In genomic region chr2:75476778-75477177, GRCh38 we compare ENCODE assay signal across 13 cellular contexts.
DNase-seq lines count a peak whose midpoint lies in the region; ATAC-seq, FAIRE-seq and TF ChIP-seq lines count a peak whose summit lies in the region.
"Had no signal": no experiment of that assay in that cellular context is flagged by ENCODE, and none has a peak within 500 bp of the region (broad histone marks: within the 10 kb centered on the region; RNA-seq: fewer than 3 reads in every experiment).

No MANE protein-coding gene starts in this region.

- no peak for TF ChIP-seq EP300 in suprapubic skin (IDR thresholded peaks at IDR 0.05)

- H3K36me3 Mint-ChIP-seq in astrocyte (ENCODE audit: low read depth, unreplicated experiment): no peaks in the 10 kb centered on the region
- no peaks in the 10 kb centered on the region for H3K36me3 Mint-ChIP-seq in nephron (ENCODE audit: low read depth)

- DNase-seq in Caki2 (ENCODE audit: low read depth) (peak; percentile 37), astrocyte (ENCODE audit: low read depth) (peak; percentile 90), right lobe of liver (no peak), suprapubic skin (ENCODE audit: low spot score in 2 of 2) (no peak), NCI-H128 (lab: John Stamatoyannopoulos, UW; ENCODE audit: unreplicated experiment) (no peak), H7 (no peak)
- DNase-seq: activated CD4-positive, alpha-beta T cell treated with anti-CD3 and anti-CD28 coated beads, Interleukin-2, amount 50 U/mL, for 1 hour; Calu3; Kasumi-1; NCI-H524 had no signal

- H3K27me3 ChIP-seq in astrocyte (ENCODE audit: insufficient read depth, low read length) (no peaks in the 10 kb centered on the region), right lobe of liver (no peaks in the 10 kb centered on the region), suprapubic skin (peaks cover 1% of the 10 kb centered on the region), H7 (ENCODE audit: control insufficient read depth, insufficient read depth, low read length) (no peaks in the 10 kb centered on the region)

- ATAC-seq in HG02610 (IDR thresholded peaks at IDR 0.05; ENCODE audit: unreplicated experiment) (peak; percentile 77), right lobe of liver (no peak)

- no peaks in the 10 kb centered on the region for H3K9me3 ChIP-seq in astrocyte (ENCODE audit: insufficient read depth, low read depth, low read length)
- no peaks in the 10 kb centered on the region for H3K9me3 ChIP-seq in right lobe of liver
- H3K9me3 ChIP-seq in suprapubic skin: no peaks in the 10 kb centered on the region

- no peaks in the 10 kb centered on the region for H4K20me1 ChIP-seq in astrocyte (ENCODE audit: insufficient read depth, low read length)

- H3K79me2 ChIP-seq in astrocyte (ENCODE audit: insufficient read depth, low read length): no peaks in the 10 kb centered on the region

- H3K4me3 ChIP-seq in astrocyte (ENCODE audit: insufficient read depth, low read depth, low read length) (no peak overlapping the region), right lobe of liver (no peak overlapping the region), suprapubic skin (no peak overlapping the region), H7 (ENCODE audit: insufficient read depth, low read depth, low read length) (no peak overlapping the region)

- intact Hi-C loops in right lobe of liver (cut with DNase I): no loop called here

- no peaks in the 10 kb centered on the region for H3K36me3 ChIP-seq in astrocyte (ENCODE audit: insufficient read depth, low read length)
- H3K36me3 ChIP-seq in right lobe of liver: no peaks in the 10 kb centered on the region
- no peaks in the 10 kb centered on the region for H3K36me3 ChIP-seq in suprapubic skin
- no peaks in the 10 kb centered on the region for H3K36me3 ChIP-seq in H7 (replicated peaks; ENCODE audit: control insufficient read depth, insufficient read depth, low read length)

- WGBS in right lobe of liver (ENCODE audit: insufficient coverage, low coverage, low lambda C conversion rate, missing lambda C conversion rate): 47% methylated on average over 2 of the region's 2 CpGs
- WGBS in suprapubic skin: 25% methylated on average over 2 of the region's 2 CpGs

- TF ChIP-seq CTCF in astrocyte (IDR thresholded peaks at IDR 0.05; ENCODE audit: insufficient read depth, low read depth, low read length) (no peak), nephron (IDR thresholded peaks at IDR 0.05; ENCODE audit: unreplicated experiment in 3 of 3) (no peak), right lobe of liver (IDR thresholded peaks at IDR 0.05) (no peak), suprapubic skin (IDR thresholded peaks at IDR 0.05) (no peak)

- H3K27ac Mint-ChIP-seq in astrocyte (ENCODE audit: unreplicated experiment) (no peak overlapping the region), nephron (peak overlapping the region; percentile 14 to 68 (median 31))

- TF ChIP-seq POLR2A in right lobe of liver (IDR thresholded peaks at IDR 0.05): no peak
- TF ChIP-seq POLR2A in suprapubic skin (IDR thresholded peaks at IDR 0.05): no peak

- H3K9ac ChIP-seq in astrocyte (ENCODE audit: low read length): no peak overlapping the region

- H3K27me3 Mint-ChIP-seq in astrocyte (ENCODE audit: low read depth, unreplicated experiment): no peaks in the 10 kb centered on the region
- peaks cover 3% of the 10 kb centered on the region for H3K27me3 Mint-ChIP-seq in nephron (ENCODE audit: low read depth)

- in situ Hi-C loops in Caki2 (cut with HindIII; ENCODE audit: low pct_unique_long_range_greater_than_20kb, low sequenced_read_pairs): no loop called here

- H3K4me1 ChIP-seq in astrocyte (ENCODE audit: insufficient read depth, low read length) (peaks cover 12% of the 10 kb centered on the region), right lobe of liver (peaks cover 0 to 10% (median 0%) of the 10 kb centered on the region in 4 donors), suprapubic skin (no peaks in the 10 kb centered on the region)

- H3K4me3 Mint-ChIP-seq in astrocyte (ENCODE audit: unreplicated experiment) (no peak overlapping the region), nephron (no peak overlapping the region)
- H3K4me3 Mint-ChIP-seq: neural crest cell had no signal

- peaks cover 26% of the 10 kb centered on the region for H3K4me1 Mint-ChIP-seq in astrocyte (ENCODE audit: low read depth, unreplicated experiment)
- peaks cover 33% of the 10 kb centered on the region for H3K4me1 Mint-ChIP-seq in nephron

- H2AFZ ChIP-seq in astrocyte (ENCODE audit: low read depth, low read length): no peak overlapping the region

- FAIRE-seq in astrocyte (lab: Jason Lieb, UNC): peak; percentile 68

- H3K9me3 Mint-ChIP-seq in astrocyte (ENCODE audit: unreplicated experiment) (no peaks in the 10 kb centered on the region), nephron (peaks cover 5% of the 10 kb centered on the region)
- H3K9me3 Mint-ChIP-seq: neural crest cell had no signal

- H3K27ac ChIP-seq in astrocyte (ENCODE audit: low read depth, low read length) (no peak overlapping the region), right lobe of liver (no peak overlapping the region), suprapubic skin (no peak overlapping the region)

- H3K4me2 ChIP-seq in astrocyte (ENCODE audit: low read length): peak overlapping the region; percentile 54

Comparison
In these comparisons a context has a peak if more than half of its experiments do, and no peak if none do; other contexts are left out.
1. DNase-seq: peak in Caki2 (single experiment) and astrocyte (single experiment); none in right lobe of liver (0 of 3), suprapubic skin (0 of 2), NCI-H128 (single experiment) and H7 (single experiment).